23 cellular contexts compared by ENCODE assay signal in the genomic region with DNA sequence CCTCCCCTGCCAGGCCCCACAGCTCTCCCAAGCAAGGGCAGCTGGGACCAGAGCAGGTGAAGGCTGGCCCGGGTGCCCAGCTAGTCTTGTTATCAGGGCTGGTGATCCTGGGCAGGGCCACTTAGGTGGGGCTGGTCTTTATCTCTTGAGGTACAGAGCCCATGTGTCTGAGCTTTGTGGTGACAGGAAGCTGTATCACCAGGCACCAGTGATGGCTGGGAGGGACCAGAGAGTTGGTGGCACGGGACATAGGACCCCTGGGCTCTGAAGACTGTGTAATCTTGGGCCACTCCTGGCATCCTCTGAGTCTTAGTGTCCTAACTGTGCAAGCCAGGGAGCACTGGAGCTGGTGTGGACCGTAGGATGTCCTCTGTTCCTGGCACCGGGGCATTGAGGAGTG. TPM values are rescaled to one million over a fixed set of nuclear protein-coding genes. Genes with fewer than 3 reads are reported as not detected.
DNase-seq lines count a peak whose midpoint lies in the region; ATAC-seq and TF ChIP-seq lines count a peak whose summit lies in the region.
"Had no signal": no experiment of that assay in that cellular context is flagged by ENCODE, and none has a peak within 500 bp of the region (broad histone marks: within the 10 kb centered on the region; RNA-seq: fewer than 3 reads in every experiment).

No MANE protein-coding gene starts in this region.

- peaks cover 14% of the 10 kb centered on the region for H3K4me1 Mint-ChIP-seq in HFFc6 (ENCODE audit: low read depth)

- in situ Hi-C loops in ACHN (cut with HindIII; ENCODE audit: low pct_ligation_motif_present, low pct_unique_long_range_greater_than_20kb, low sequenced_read_pairs): no loop called here

- H3K27ac Mint-ChIP-seq in HFFc6: peak overlapping the region; percentile 49; the same call in 1 of the 2 replicates
- H3K27ac Mint-ChIP-seq: CD8-positive, alpha-beta T cell had no signal

- H3K27me3 Mint-ChIP-seq in HFFc6 (ENCODE audit: insufficient read depth): no peaks in the 10 kb centered on the region; the same call in 1 of the 2 replicates

- DNase-seq in HFFc6 (no peak), OCI-M2 (lab: John Stamatoyannopoulos, UW; ENCODE audit: unreplicated experiment) (peak; percentile 1), ACHN (no peak), inferior parietal cortex (ENCODE audit: extremely low spot score) (no peak), head of caudate nucleus (no peak)
- DNase-seq: AML-193; C1 segment of cervical spinal cord; Calu3; CD8-positive, alpha-beta T cell; DMS153; GDM1; H7; NCI-H1105; NCI-H146; NCI-H2029; NCI-H2227 treated with DMSO at 0.1 percent for 48 hours; NCI-H510A; NCI-H748 treated with DMSO at 0.1 percent for 48 hours; SIG-M5 had no signal

- no peaks in the 10 kb centered on the region for H3K9me3 Mint-ChIP-seq in HFFc6
- H3K9me3 Mint-ChIP-seq: CD8-positive, alpha-beta T cell had no signal

- H3K4me3 Mint-ChIP-seq in HFFc6: no peak overlapping the region; the same call in 1 of the 2 replicates
- H3K4me3 Mint-ChIP-seq: CD8-positive, alpha-beta T cell had no signal

- no peak for TF ChIP-seq CTCF in HFFc6 (IDR thresholded peaks at IDR 0.05)

- no peaks in the 10 kb centered on the region for H3K36me3 Mint-ChIP-seq in HFFc6 (ENCODE audit: low read depth)
- H3K36me3 Mint-ChIP-seq: CD8-positive, alpha-beta T cell had no signal

- intact Hi-C loops in head of caudate nucleus (cut with DNase I): no loop called here

- ATAC-seq in esophagus mucosa (peak; percentile 25), GM19328 (IDR thresholded peaks at IDR 0.05; ENCODE audit: unreplicated experiment) (no peak)
- ATAC-seq: CD8-positive, alpha-beta T cell; HepG2; Panc1 had no signal

RNA-seq across cellular contexts. Expression of gene HPD, which starts 12.8 kb away (rescaled TPM):
- total RNA-seq in HFFc6 (2021; fragmentation: NEBNext Ultra II Directional; extraction: Animal tissue kit (Norgen Biotek cat#: 25700)): under 1 TPM in 4 of 6 experiments, not detected in 2; 0.14 to 0.25 (median 0.21) TPM
- 0.28 TPM for total RNA-seq in esophagus mucosa
- total RNA-seq: Calu3; CD8-positive, alpha-beta T cell had no signal

RNA-seq across cellular contexts. Expression of gene PSMD9, which starts 17.1 kb away (rescaled TPM):
- total RNA-seq in HFFc6 (2021; fragmentation: NEBNext Ultra II Directional; extraction: Animal tissue kit (Norgen Biotek cat#: 25700)): 10 to 100 TPM; 63.4 to 84.7 (median 75.1) TPM
- 48.7 TPM for total RNA-seq in esophagus mucosa

RNA-seq across cellular contexts. Expression of gene CFAP251, which starts 46.9 kb away (rescaled TPM):
- total RNA-seq in HFFc6 (2021; fragmentation: NEBNext Ultra II Directional; extraction: Animal tissue kit (Norgen Biotek cat#: 25700)): 1 to 10 TPM in 5 of 6 experiments, under 1 TPM in 1; 0.66 to 4.2 (median 3.3) TPM
- 18.3 TPM for total RNA-seq in esophagus mucosa
